Comparison of ENCODE assay signal across 9 cellular contexts in genomic region chr7:139361523-139361922, GRCh38. TPM values are rescaled to one million over a fixed set of nuclear protein-coding genes. Genes with fewer than 3 reads are reported as not detected.
DNase-seq lines count a peak whose midpoint lies in the region; ATAC-seq and TF ChIP-seq lines count a peak whose summit lies in the region.
"Had no signal": no experiment of that assay in that cellular context is flagged by ENCODE, and none has a peak within 500 bp of the region (broad histone marks: within the 10 kb centered on the region; RNA-seq: fewer than 3 reads in every experiment).

No MANE protein-coding gene starts in this region.

- H3K27me3 Mint-ChIP-seq in central memory CD8-positive, alpha-beta T cell = no peaks in the 10 kb centered on the region
- H3K27me3 Mint-ChIP-seq in naive thymus-derived CD8-positive, alpha-beta T cell = no peaks in the 10 kb centered on the region

- peaks cover 41% of the 10 kb centered on the region for H3K36me3 Mint-ChIP-seq in central memory CD8-positive, alpha-beta T cell (ENCODE audit: insufficient read depth)
- peaks cover 2 to 27% (median 5%) of the 10 kb centered on the region in 3 donors for H3K36me3 Mint-ChIP-seq in naive thymus-derived CD8-positive, alpha-beta T cell

- peak overlapping the region; percentile 100 for H3K4me3 ChIP-seq in AG10803 (ENCODE audit: low read length)
- H3K4me3 ChIP-seq in Jurkat, Clone E6-1 (ENCODE audit: low read length) = peak overlapping the region; percentile 78

- H3K4me3 Mint-ChIP-seq in central memory CD8-positive, alpha-beta T cell = peak overlapping the region; percentile 98
- peak overlapping the region; percentile 32 to 99 (median 98) for H3K4me3 Mint-ChIP-seq in naive thymus-derived CD8-positive, alpha-beta T cell

- H3K4me1 Mint-ChIP-seq in central memory CD8-positive, alpha-beta T cell = peaks cover 53% of the 10 kb centered on the region
- H3K4me1 Mint-ChIP-seq in naive thymus-derived CD8-positive, alpha-beta T cell = peaks cover 15 to 78% (median 60%) of the 10 kb centered on the region in 4 donors

- POLR2A ChIA-PET in naive thymus-derived CD8-positive, alpha-beta T cell (lab: Charles Lee) = interaction anchor here (0.6 to 1.4 kb wide), 2 partner anchors 21 to 869 kb away, joined by 3 to 5 read pairs; partner anchors contain the start of gene FMC1

- TF ChIP-seq CTCF in AG10803 (conservative IDR thresholded peaks at IDR 0.05; ENCODE audit: low read length) (no peak), GM10266 (IDR thresholded peaks at IDR 0.05; ENCODE audit: control insufficient read depth, insufficient read depth, low read depth, missing control alignments) (no peak)

- no peaks in the 10 kb centered on the region for H3K9me3 Mint-ChIP-seq in central memory CD8-positive, alpha-beta T cell
- H3K9me3 Mint-ChIP-seq in naive thymus-derived CD8-positive, alpha-beta T cell = no peaks in the 10 kb centered on the region

- H3K27ac Mint-ChIP-seq in central memory CD8-positive, alpha-beta T cell (ENCODE audit: low read depth) = peak overlapping the region; percentile 96
- H3K27ac Mint-ChIP-seq in naive thymus-derived CD8-positive, alpha-beta T cell = peak overlapping the region in 9 of 10 donors; percentile 3 to 100 (median 97)

- no peak for DNase-seq in AG10803 (ENCODE audit: low read depth)
- DNase-seq in Jurkat, Clone E6-1 (ENCODE audit: low read depth, low spot score) = no peak
- no peak for DNase-seq in central memory CD8-positive, alpha-beta T cell (ENCODE audit: low spot score in 2 of 2)
- no peak for DNase-seq in naive thymus-derived CD8-positive, alpha-beta T cell
- no peak for DNase-seq in Kasumi-1 (lab: John Stamatoyannopoulos, UW)
- DNase-seq in foreskin melanocyte = no peak
- DNase-seq in GM10266 (ENCODE audit: extremely low spot score) = no peak
- no peak for DNase-seq in midbrain (lab: John Stamatoyannopoulos, UW)
- DNase-seq: activated CD4-positive, alpha-beta T cell treated with anti-CD3 and anti-CD28 coated beads for 48 hours had no signal

- ATAC-seq in central memory CD8-positive, alpha-beta T cell (replicated peaks; ENCODE audit: extremely low read depth, poor library complexity, severe bottlenecking) = no peak
- ATAC-seq in naive thymus-derived CD8-positive, alpha-beta T cell = no peak

RNA-seq across cellular contexts. Expression of gene LUC7L2, which starts 1.8 kb away (rescaled TPM):
- 67.5 TPM for polyA plus RNA-seq in Jurkat, Clone E6-1 (2012; ENCODE audit: insufficient read depth, insufficient read length)
- total RNA-seq in naive thymus-derived CD8-positive, alpha-beta T cell = 100 to 1,000 TPM; 139 to 147 TPM
- 10 to 100 TPM; 51.6 to 80.6 (median 55.2) TPM for polyA plus RNA-seq in naive thymus-derived CD8-positive, alpha-beta T cell

RNA-seq across cellular contexts. Expression of gene FMC1, which starts 20.4 kb away (rescaled TPM):
- polyA plus RNA-seq in Jurkat, Clone E6-1 (2012; ENCODE audit: insufficient read depth, insufficient read length) = 33.1 TPM
- total RNA-seq in naive thymus-derived CD8-positive, alpha-beta T cell = 10 to 100 TPM; 11.5 to 12.0 TPM
- 10 to 100 TPM; 45.3 to 62.1 (median 53.6) TPM for polyA plus RNA-seq in naive thymus-derived CD8-positive, alpha-beta T cell
